In the genomic region with DNA sequence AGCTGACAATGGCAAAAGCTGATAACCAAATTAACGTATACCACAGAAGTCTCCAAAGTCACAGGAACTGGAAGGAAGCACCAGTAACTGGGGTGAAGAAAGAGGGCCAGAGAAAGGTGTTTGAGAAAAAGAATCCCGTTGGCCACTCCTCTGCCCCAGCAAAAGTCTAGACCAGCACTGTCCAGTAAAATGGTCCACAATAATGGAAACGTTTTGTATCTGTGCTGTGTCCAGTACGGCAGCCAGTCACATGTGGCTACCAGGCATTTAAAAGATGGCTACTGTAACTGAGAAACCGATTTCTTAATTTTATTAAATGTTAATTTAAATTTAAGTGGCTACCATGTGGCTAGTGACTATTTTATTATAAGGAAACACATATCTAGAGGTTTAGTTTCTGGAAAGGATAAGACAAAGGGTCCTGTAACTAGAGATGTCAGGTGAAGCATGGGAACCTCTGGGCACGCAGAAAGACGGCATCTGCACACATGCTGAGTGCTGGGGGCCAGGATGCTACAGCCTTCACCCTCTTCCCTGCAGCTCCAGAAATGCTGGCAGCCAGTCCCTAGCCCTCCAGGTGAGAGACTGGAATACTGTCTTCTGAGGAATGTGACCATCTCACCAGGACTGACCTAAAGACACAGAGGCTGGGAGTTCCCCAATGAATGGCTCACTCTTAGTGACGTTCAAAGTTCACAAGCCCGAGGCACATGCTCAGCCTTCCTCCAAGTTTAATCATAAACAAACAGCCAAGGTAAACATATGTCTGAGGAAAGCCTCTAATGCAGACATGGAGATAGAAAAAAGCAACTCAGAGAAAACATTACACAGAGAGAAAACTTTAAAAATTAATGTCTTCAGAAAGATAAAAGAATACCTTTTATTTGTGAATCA, we compare ENCODE assay signal across 9 cellular contexts. TPM values are rescaled to one million over a fixed set of nuclear protein-coding genes. Genes with fewer than 3 reads are reported as not detected.
DNase-seq lines count a peak whose midpoint lies in the region; ATAC-seq and TF ChIP-seq lines count a peak whose summit lies in the region.
"Had no signal": no experiment of that assay in that cellular context is flagged by ENCODE, and none has a peak within 500 bp of the region (broad histone marks: within the 10 kb centered on the region; RNA-seq: fewer than 3 reads in every experiment).

No MANE protein-coding gene starts in this region.

- H3K14ac ChIP-seq in neuronal stem cell (ENCODE audit: low read length), result no peak overlapping the region

- DNase-seq in Calu3 (peak; percentile 64), RPMI7951 (ENCODE audit: low read depth) (peak; percentile 51), neuronal stem cell (ENCODE audit: low spot score) (no peak), AML-193 (lab: John Stamatoyannopoulos, UW) (no peak), tibial artery (no peak), HEK293T (ENCODE audit: extremely low spot score) (no peak), HAP-1 (ENCODE audit: low spot score in 2 of 2) (no peak)
- DNase-seq: activated CD4-positive, alpha-beta T cell treated with anti-CD3 and anti-CD28 coated beads, Interleukin-2, amount 50 U/mL, for 4 hours had no signal

- H4K8ac ChIP-seq in neuronal stem cell (ENCODE audit: low read depth, low read length), result no peak overlapping the region

- peak; percentile 67 for ATAC-seq in esophagus mucosa

- BruUV-seq in Calu3 (replicated peaks; lab: Mats Ljungman, UMichigan), result TSS peak; percentile 81

- no peak overlapping the region for H2BK15ac ChIP-seq in neuronal stem cell (ENCODE audit: low read length)

- peaks cover 85% of the 10 kb centered on the region for H3K4me1 Mint-ChIP-seq in Calu3 (ENCODE audit: low read depth, unreplicated experiment)

- H3K23ac ChIP-seq in neuronal stem cell (ENCODE audit: low read depth, low read length, poor library complexity), result no peak overlapping the region

- no peak overlapping the region for H2AK5ac ChIP-seq in neuronal stem cell (ENCODE audit: low read depth, low read length)

- H3K9me3 ChIP-seq in neuronal stem cell (replicated peaks in 1 of 2; ENCODE audit: control insufficient read depth in 2 of 2, insufficient read depth in 1 of 2, low read depth in 1 of 2, low read length in 2 of 2) (peaks cover 0 to 6% of the 10 kb centered on the region in 2 donors), tibial artery (no peaks in the 10 kb centered on the region), HAP-1 (no peaks in the 10 kb centered on the region)

- H3K27me3 Mint-ChIP-seq in Calu3 (ENCODE audit: unreplicated experiment), result no peaks in the 10 kb centered on the region

- no peak overlapping the region for H3K4ac ChIP-seq in neuronal stem cell (ENCODE audit: low read length)

- peak overlapping the region; percentile 14 for H3K9ac ChIP-seq in neuronal stem cell (ENCODE audit: low read depth, low read length, poor library complexity)

- H3K36me3 ChIP-seq in neuronal stem cell (replicated peaks in 1 of 2; ENCODE audit: control insufficient read depth in 2 of 2, insufficient read depth in 2 of 2, low read length in 2 of 2), result no peaks in the 10 kb centered on the region
- no peaks in the 10 kb centered on the region for H3K36me3 ChIP-seq in tibial artery
- H3K36me3 ChIP-seq in HAP-1 (replicated peaks), result no peaks in the 10 kb centered on the region

- POLR2A ChIA-PET in HEK293T (lab: Yijun Ruan, JAX), result interaction anchor here (1.2 kb wide), 1 partner anchor 85 kb away, joined by 3 read pairs; no protein-coding TSS in a partner anchor

- no peaks in the 10 kb centered on the region for H3K4me1 ChIP-seq in neuronal stem cell (ENCODE audit: control insufficient read depth in 2 of 2, insufficient read depth in 1 of 2, low read depth in 1 of 2, low read length in 2 of 2)
- H3K4me1 ChIP-seq in tibial artery, result peaks cover 0 to 68% (median 27%) of the 10 kb centered on the region in 4 donors
- no peaks in the 10 kb centered on the region for H3K4me1 ChIP-seq in HAP-1

- H2BK5ac ChIP-seq in neuronal stem cell (ENCODE audit: low read length), result no peak overlapping the region

- H3K27ac Mint-ChIP-seq in Calu3 (ENCODE audit: unreplicated experiment), result peak overlapping the region; percentile 45

- no peak overlapping the region for H3K27ac ChIP-seq in neuronal stem cell (replicated peaks; ENCODE audit: low read length)
- no peak overlapping the region for H3K27ac ChIP-seq in tibial artery

- no peak overlapping the region for H2BK120ac ChIP-seq in neuronal stem cell (ENCODE audit: low read depth, low read length)

- H3K36me3 Mint-ChIP-seq in Calu3 (ENCODE audit: insufficient read depth, unreplicated experiment), result peaks cover 13% of the 10 kb centered on the region

- intact Hi-C loops in Calu3 (cut with micrococcal nuclease; ENCODE audit: unreplicated experiment) (loop anchor here (2.0 kb wide), 1 partner anchor 17 kb away; no protein-coding TSS in a partner anchor), tibial artery (cut with DNase I; ENCODE audit: low total_unique reads) (no loop called here)

- CTCF ChIA-PET in Calu3 (lab: Charles Lee), result interaction anchor here (1.1 to 1.2 kb wide), 2 partner anchors 18 to 67 kb away, joined by 3 to 5 read pairs; no protein-coding TSS in a partner anchor
- CTCF ChIA-PET in HEK293T (lab: Yijun Ruan, JAX), result no interaction called here

- H3K4me2 ChIP-seq in neuronal stem cell (ENCODE audit: insufficient read depth, low read length, poor library complexity, severe bottlenecking), result no peak overlapping the region

- peak overlapping the region; percentile 40 for H3K4me3 Mint-ChIP-seq in Calu3 (ENCODE audit: low read depth, unreplicated experiment)

- no peak overlapping the region for H3K18ac ChIP-seq in neuronal stem cell (ENCODE audit: low read length)

- H3K79me1 ChIP-seq in neuronal stem cell (ENCODE audit: low read depth, low read length), result no peaks in the 10 kb centered on the region

- no peak overlapping the region for H2AFZ ChIP-seq in neuronal stem cell (ENCODE audit: low read length)

- H3K27me3 ChIP-seq in neuronal stem cell (ENCODE audit: control insufficient read depth in 3 of 3, insufficient read depth in 3 of 3, low read depth in 1 of 3, low read length in 3 of 3), result no peaks in the 10 kb centered on the region
- H3K27me3 ChIP-seq in tibial artery, result no peaks in the 10 kb centered on the region
- H3K27me3 ChIP-seq in HAP-1 (ENCODE audit: low read depth), result no peaks in the 10 kb centered on the region

- no peaks in the 10 kb centered on the region for H3K9me3 Mint-ChIP-seq in Calu3 (ENCODE audit: low read depth, unreplicated experiment)

- H3K4me3 ChIP-seq in neuronal stem cell (ENCODE audit: low read length in 2 of 2) (no peak overlapping the region), tibial artery (no peak overlapping the region), HAP-1 (no peak overlapping the region)

- H2BK12ac ChIP-seq in neuronal stem cell (ENCODE audit: low read length), result no peak overlapping the region

- in situ Hi-C loops in HAP-1 (cut with MboI; ENCODE audit: low sequenced_read_pairs), result no loop called here

- no CpG with 5 or more reads among the region's 9 CpGs for whole genome bisulfite sequencing in neuronal stem cell (ENCODE audit: extremely low coverage in 2 of 2, insufficient read length in 2 of 2, insufficient replicate concordance in 1 of 2), 2 donors

- H4K91ac ChIP-seq in neuronal stem cell (ENCODE audit: low read depth, low read length, poor library complexity), result no peak overlapping the region

- TF ChIP-seq CTCF in Calu3 (IDR thresholded peaks at IDR 0.05; ENCODE audit: unreplicated experiment), result no peak
- no peak for TF ChIP-seq CTCF in tibial artery (IDR thresholded peaks at IDR 0.05)

TF ChIP-seq in HEK293T, 16 proteins besides CTCF, POLR2A, EP300 and RAD21:
- TF ChIP-seq FOXK2 (IDR thresholded peaks at IDR 0.05) (no peak), SUZ12 (IDR thresholded peaks at IDR 0.05) (no peak), BHLHE40 (IDR thresholded peaks at IDR 0.05; ENCODE audit: borderline replicate concordance) (no peak), ZNF384 (IDR thresholded peaks at IDR 0.05) (no peak), NFRKB (IDR thresholded peaks at IDR 0.05) (no peak), ARNT (IDR thresholded peaks at IDR 0.05) (no peak), L3MBTL2 (conservative IDR thresholded peaks at IDR 0.05) (no peak), HDGF (IDR thresholded peaks at IDR 0.05; ENCODE audit: borderline replicate concordance) (no peak), FOXM1 (IDR thresholded peaks at IDR 0.05; ENCODE audit: borderline replicate concordance) (no peak), FOXA1 (IDR thresholded peaks at IDR 0.05) (no peak), TARDBP (IDR thresholded peaks at IDR 0.05) (no peak), CTBP1 (IDR thresholded peaks at IDR 0.05; ENCODE audit: borderline replicate concordance) (no peak), LEF1 (IDR thresholded peaks at IDR 0.05; ENCODE audit: borderline replicate concordance) (no peak)

RNA-seq across cellular contexts. Expression of a gene that starts 50.7 kb away (rescaled TPM):
- total RNA-seq in Calu3 (2022) (107 and 130 TPM in 2 replicates), esophagus mucosa (49.0 TPM)
- 59.0 and 72.1 TPM in 2 replicates for total RNA-seq in RPMI7951 (2014; rRNA removed; shearing (Covaris generic))
- polyA plus RNA-seq in neuronal stem cell (2013, experiment 1 of 2), result 2.8 TPM
- polyA plus RNA-seq in neuronal stem cell (2013, experiment 2 of 2), result 2.6 TPM

Comparison
In these comparisons a context has a peak if more than half of its experiments do, and no peak if none do; other contexts are left out.
1. DNase-seq: peak in Calu3 (single experiment) and RPMI7951 (single experiment); none in neuronal stem cell (single experiment), AML-193 (0 of 2), tibial artery (0 of 2), HEK293T (single experiment) and HAP-1 (0 of 2).